Comparison of ENCODE assay signal across 23 cellular contexts in genomic region chr11:131077340-131077739, GRCh38.
DNase-seq lines count a peak whose midpoint lies in the region; ATAC-seq and TF ChIP-seq lines count a peak whose summit lies in the region.
"Had no signal": no experiment of that assay in that cellular context is flagged by ENCODE, and none has a peak within 500 bp of the region (broad histone marks: within the 10 kb centered on the region; RNA-seq: fewer than 3 reads in every experiment).

No MANE protein-coding gene starts in this region.

- H3K27ac ChIP-seq in GM23248: peak overlapping the region; percentile 37
- no peak overlapping the region for H3K27ac ChIP-seq in RWPE2 (ENCODE audit: poor library complexity, severe bottlenecking)
- H3K27ac ChIP-seq: SJCRH30 had no signal

- H3K27me3 ChIP-seq in GM23248 (replicated peaks; ENCODE audit: insufficient read depth): no peaks in the 10 kb centered on the region
- no peaks in the 10 kb centered on the region for H3K27me3 ChIP-seq in RWPE2 (ENCODE audit: insufficient read depth, poor library complexity, severe bottlenecking)
- H3K27me3 ChIP-seq: SJCRH30 had no signal

- H2AFZ ChIP-seq in GM23248: no peak overlapping the region

- H3K36me3 ChIP-seq in GM23248 (ENCODE audit: low read depth) (no peaks in the 10 kb centered on the region), RWPE2 (ENCODE audit: low read depth) (no peaks in the 10 kb centered on the region)
- H3K36me3 ChIP-seq: HAP-1, SJCRH30 had no signal

- H4K20me1 ChIP-seq in GM23248 (ENCODE audit: insufficient read depth): no peaks in the 10 kb centered on the region

- in situ Hi-C loops in GM23248 (cut with MboI): no loop called here

- TF ChIP-seq CTCF in AG10803 (conservative IDR thresholded peaks at IDR 0.05; ENCODE audit: low read length) (no peak), RWPE2 (IDR thresholded peaks at IDR 0.05; ENCODE audit: poor library complexity, severe bottlenecking) (no peak), fibroblast of mammary gland (conservative IDR thresholded peaks at IDR 0.05; ENCODE audit: control insufficient read depth, insufficient read depth, low read depth, low read length) (no peak)

- no peak overlapping the region for H3K4me3 ChIP-seq in AG10803 (ENCODE audit: low read length)
- no peak overlapping the region for H3K4me3 ChIP-seq in GM23248
- H3K4me3 ChIP-seq in RWPE2 (ENCODE audit: severe bottlenecking): no peak overlapping the region
- H3K4me3 ChIP-seq in fibroblast of mammary gland (ENCODE audit: control insufficient read depth, low read depth, low read length): no peak overlapping the region
- H3K4me3 ChIP-seq: GM23338, HAP-1, SJCRH30 had no signal

- H3K4me1 ChIP-seq in GM23248 (ENCODE audit: insufficient read depth) (peaks cover 60% of the 10 kb centered on the region), RWPE2 (ENCODE audit: insufficient read depth, poor library complexity, severe bottlenecking) (no peaks in the 10 kb centered on the region)
- H3K4me1 ChIP-seq: HAP-1, SJCRH30 had no signal

- H3K9ac ChIP-seq in GM23248: no peak overlapping the region

- no peaks in the 10 kb centered on the region for H3K79me2 ChIP-seq in GM23248 (ENCODE audit: insufficient read depth)

- peaks cover 37% of the 10 kb centered on the region for H3F3A ChIP-seq in GM23248 (ENCODE audit: insufficient read depth)

- ATAC-seq in RWPE2 (ENCODE audit: low read depth): peak; percentile 73; the same call in 2 of the 3 replicates
- no peak for ATAC-seq in GM18873 (IDR thresholded peaks at IDR 0.05; ENCODE audit: low FRiP score, unreplicated experiment)
- ATAC-seq: GM23338, Right ventricle myocardium inferior, SK-N-SH treated with all-trans-retinoic acid at 6 μM for 48 hours had no signal

- peak overlapping the region; percentile 6 for H3K4me2 ChIP-seq in GM23248 (ENCODE audit: unreplicated experiment)
- H3K4me2 ChIP-seq: GM23338 had no signal

- DNase-seq in AG10803 (ENCODE audit: low read depth) (peak; percentile 8), GM23248 (peak; percentile 72), RWPE2 (ENCODE audit: low spot score) (no peak), fibroblast of mammary gland (ENCODE audit: low read depth) (peak; percentile 15), GF-D8 (lab: John Stamatoyannopoulos, UW) (no peak), HPDE6-E6E7 (ENCODE audit: extremely low spot score) (no peak), hepatic stellate cell (ENCODE audit: low spot score) (no peak)
- DNase-seq: 8988T, ACHN, Calu3, Karpas-422, MV-4-11, NCI-H1105, NCI-H1436 treated with DMSO at 0.1 percent for 48 hours, NCI-H187 treated with DMSO at 0.1 percent for 48 hours, NCI-H524, NCI-H748 treated with DMSO at 0.1 percent for 48 hours, SJCRH30 had no signal

- H3K9me3 ChIP-seq in GM23248 (ENCODE audit: low read depth) (no peaks in the 10 kb centered on the region), RWPE2 (ENCODE audit: severe bottlenecking) (no peaks in the 10 kb centered on the region)
- H3K9me3 ChIP-seq: HAP-1, SJCRH30 had no signal

- H3K9me2 ChIP-seq in GM23248 (ENCODE audit: insufficient read depth): no peaks in the 10 kb centered on the region

Comparison
In these comparisons a context has a peak if more than half of its experiments do, and no peak if none do; other contexts are left out.
1. DNase-seq: peak in AG10803 (single experiment), GM23248 (single experiment) and fibroblast of mammary gland (single experiment); none in RWPE2 (single experiment), GF-D8 (single experiment), HPDE6-E6E7 (single experiment) and hepatic stellate cell (single experiment).